In the genomic region with DNA sequence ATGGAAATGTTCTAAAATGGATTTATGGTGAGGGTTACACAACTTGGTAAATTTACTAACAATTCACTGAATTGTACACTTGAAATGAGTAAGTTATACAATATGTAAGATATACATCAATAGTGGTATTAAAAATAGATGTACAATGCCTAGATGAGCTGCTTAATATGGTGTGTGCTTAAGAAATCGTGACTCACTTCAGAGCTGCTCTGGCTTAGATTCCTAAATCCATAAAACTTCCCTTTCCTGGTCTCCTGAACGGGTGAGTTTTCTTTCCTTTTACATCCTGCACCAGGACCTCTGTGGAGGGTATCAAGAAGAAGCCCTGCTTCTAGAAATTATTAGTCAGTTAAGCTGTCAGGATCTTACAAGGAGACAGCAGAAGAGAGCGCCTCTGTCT, we compare ENCODE assay signal across 15 cellular contexts.
"Had no signal": no experiment of that assay in that cellular context is flagged by ENCODE, and none has a peak within 500 bp of the region (broad histone marks: within the 10 kb centered on the region; RNA-seq: fewer than 3 reads in every experiment).

No MANE protein-coding gene starts in this region.

- H3K4me1 ChIP-seq: psoas muscle, right lobe of liver, testis had no signal

- H3K4me3 ChIP-seq: cardiac muscle cell, lung, psoas muscle, right lobe of liver, testis had no signal

- H3K27ac Mint-ChIP-seq: activated CD4-positive, alpha-beta memory T cell treated with anti-CD3 and anti-CD28 coated beads for 36 hours; activated naive CD8-positive, alpha-beta T cell had no signal

- H3K36me3 Mint-ChIP-seq: activated CD4-positive, alpha-beta memory T cell treated with anti-CD3 and anti-CD28 coated beads for 36 hours; naive thymus-derived CD8-positive, alpha-beta T cell had no signal

- ATAC-seq: naive thymus-derived CD8-positive, alpha-beta T cell; psoas muscle; right lobe of liver; stimulated activated naive CD8-positive, alpha-beta T cell treated with anti-CD3 and anti-CD28 coated beads, Interleukin-15, Interleukin-2, amounts not matched to agents 100 U/mL and 50 U/mL, for 24 hours had no signal

- H3K4me3 Mint-ChIP-seq: activated CD4-positive, alpha-beta memory T cell treated with anti-CD3 and anti-CD28 coated beads for 36 hours; activated naive CD8-positive, alpha-beta T cell; naive thymus-derived CD8-positive, alpha-beta T cell had no signal

- H3K27me3 ChIP-seq: cardiac muscle cell, right lobe of liver, testis had no signal

- H3K27me3 Mint-ChIP-seq: activated naive CD8-positive, alpha-beta T cell had no signal

- H3K36me3 ChIP-seq: cardiac muscle cell, right lobe of liver had no signal

- H3K9me3 ChIP-seq: psoas muscle, right lobe of liver, testis had no signal

- H3K4me1 Mint-ChIP-seq: naive thymus-derived CD8-positive, alpha-beta T cell had no signal

- H3K27ac ChIP-seq: cardiac muscle cell, psoas muscle, right lobe of liver, testis had no signal

- DNase-seq: activated CD4-positive, alpha-beta memory T cell treated with anti-CD3 and anti-CD28 coated beads for 36 hours; activated CD4-positive, alpha-beta T cell treated with anti-CD3 and anti-CD28 coated beads for 1 hour; activated gamma-delta T cell; activated T-cell treated with anti-CD3 and anti-CD28 coated beads, Interleukin-2, amount 50 U/mL, for 48 hours; anterior cingulate cortex; glutamatergic neuron; naive thymus-derived CD8-positive, alpha-beta T cell; psoas muscle; right lobe of liver; stimulated activated CD4-positive, alpha-beta T cell treated with anti-CD3 and anti-CD28 coated beads, Interleukin-2, amount 100 ng/mL, for 48 hours; stimulated activated naive CD8-positive, alpha-beta T cell treated with anti-CD3 and anti-CD28 coated beads, Interleukin-15, Interleukin-2, amounts not matched to agents 100 U/mL and 50 U/mL, for 24 hours; testis had no signal

- H3K9me3 Mint-ChIP-seq: activated CD4-positive, alpha-beta memory T cell treated with anti-CD3 and anti-CD28 coated beads for 36 hours; naive thymus-derived CD8-positive, alpha-beta T cell had no signal
